21 cellular contexts compared by ENCODE assay signal in the genomic region with DNA sequence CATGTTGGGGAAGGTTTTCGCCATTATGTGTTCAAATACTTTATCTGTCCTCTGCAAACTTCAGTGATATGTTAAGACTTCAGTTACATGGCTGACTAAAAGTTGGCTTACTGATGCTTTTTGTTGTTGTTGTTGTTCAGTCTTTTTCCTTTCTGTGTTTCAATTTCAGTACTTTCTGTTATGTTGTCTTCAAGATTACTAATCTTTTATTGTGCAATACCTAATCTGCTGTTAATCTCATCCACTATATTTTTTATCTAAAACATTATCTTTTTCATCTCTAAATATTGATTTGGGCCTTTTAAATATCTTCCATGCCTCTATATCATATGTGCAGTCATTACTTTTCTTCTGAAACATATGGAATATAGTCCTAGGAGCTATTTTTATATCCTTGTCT. TPM values are rescaled to one million over a fixed set of nuclear protein-coding genes. Genes with fewer than 3 reads are reported as not detected.
DNase-seq lines count a peak whose midpoint lies in the region; ATAC-seq, FAIRE-seq and TF ChIP-seq lines count a peak whose summit lies in the region.
"Had no signal": no experiment of that assay in that cellular context is flagged by ENCODE, and none has a peak within 500 bp of the region (broad histone marks: within the 10 kb centered on the region; RNA-seq: fewer than 3 reads in every experiment).

No MANE protein-coding gene starts in this region.

- no peaks in the 10 kb centered on the region for H3K9me1 ChIP-seq in K562 (ENCODE audit: control insufficient read depth, insufficient read depth, low read length)

- no peak for TF ChIP-seq RAD21 in HepG2 (CRISPR knock-in tag; IDR thresholded peaks at IDR 0.05)
- TF ChIP-seq RAD21 in K562 (CRISPR knock-in tag; conservative IDR thresholded peaks at IDR 0.05 in 1 of 2, IDR thresholded peaks at IDR 0.05 in 1 of 2) = no peak

- CTCF ChIA-PET in HepG2 (lab: Yijun Ruan, JAX; ENCODE audit: low intra/inter-chr PET ratio, low total read pairs) (no interaction called here), K562 (lab: Yijun Ruan, JAX; ENCODE audit: low intra/inter-chr PET ratio) (no interaction called here)

- H2AFZ ChIP-seq in HepG2 (ENCODE audit: low read length) = no peak overlapping the region
- no peak overlapping the region for H2AFZ ChIP-seq in K562 (ENCODE audit: low read depth, low read length)
- H2AFZ ChIP-seq: GM23248 had no signal

- ATAC-seq in HepG2 = no peak
- ATAC-seq in right lobe of liver = no peak
- no peak for ATAC-seq in K562
- ATAC-seq: HCT116 had no signal

- H3K4me3 Mint-ChIP-seq in neural crest cell = no peak overlapping the region
- H3K4me3 Mint-ChIP-seq: B cell; CD14-positive monocyte; CD4-positive, alpha-beta T cell; CD8-positive, alpha-beta memory T cell; H9 had no signal

- POLR2A ChIA-PET in HepG2 (lab: Yijun Ruan, JAX) = no interaction called here
- POLR2A ChIA-PET in K562 (lab: Yijun Ruan, JAX) = no interaction called here

- peaks cover 12% of the 10 kb centered on the region for H3K4me1 Mint-ChIP-seq in neural crest cell

- BruUV-seq in HepG2 (replicated peaks; lab: Mats Ljungman, UMichigan) = no TSS peak
- BruUV-seq in K562 (replicated peaks; lab: Mats Ljungman, UMichigan) = no TSS peak

- H3K4me2 ChIP-seq in HepG2 (ENCODE audit: low read depth, low read length) (no peak overlapping the region), K562 (ENCODE audit: insufficient read depth, low read length) (no peak overlapping the region)
- H3K4me2 ChIP-seq: BLaER1 had no signal

- FAIRE-seq in HepG2 (lab: Jason Lieb, UNC) = no peak
- FAIRE-seq in K562 (lab: Jason Lieb, UNC) = peak; percentile 6
- FAIRE-seq: GM12891, GM18507 had no signal

- peaks cover 11% of the 10 kb centered on the region for H3K9me3 Mint-ChIP-seq in neural crest cell

- no peak overlapping the region for H3K4me3 ChIP-seq in HepG2 (replicated peaks in 1 of 3; ENCODE audit: insufficient read depth in 1 of 3, low read depth in 2 of 3, low read length in 3 of 3)
- no peak overlapping the region for H3K4me3 ChIP-seq in right lobe of liver
- no peak overlapping the region for H3K4me3 ChIP-seq in K562
- H3K4me3 ChIP-seq: BLaER1, GM23248 had no signal

- H3K79me2 ChIP-seq in HepG2 (ENCODE audit: insufficient read depth, low read length) (peaks cover 55% of the 10 kb centered on the region), K562 (ENCODE audit: control insufficient read depth, insufficient read depth, low read length) (no peaks in the 10 kb centered on the region)

- H4K20me1 ChIP-seq in HepG2 (ENCODE audit: insufficient read depth, low read length) (no peaks in the 10 kb centered on the region), K562 (replicated peaks; ENCODE audit: control insufficient read depth, insufficient read depth, low read length) (no peaks in the 10 kb centered on the region)
- H4K20me1 ChIP-seq: BLaER1 had no signal

- H3K9me3 ChIP-seq in HepG2 (ENCODE audit: low read length) (no peaks in the 10 kb centered on the region), right lobe of liver (no peaks in the 10 kb centered on the region), K562 (replicated peaks; ENCODE audit: control insufficient read depth, insufficient read depth, low read depth, low read length) (no peaks in the 10 kb centered on the region)

- in situ Hi-C loops in HepG2 (cut with HindIII; ENCODE audit: extremely low pct_ligation_motif_present, low pct_unique_long_range_greater_than_20kb) = no loop called here
- in situ Hi-C loops in K562 (cut with MboI) = no loop called here

- no peak overlapping the region for H3K9ac ChIP-seq in HepG2 (ENCODE audit: insufficient read depth, low read depth, low read length)
- H3K9ac ChIP-seq in K562 (ENCODE audit: insufficient read depth in 1 of 2, low read depth in 2 of 2, low read length in 2 of 2) = no peak overlapping the region
- H3K9ac ChIP-seq: BLaER1, GM23248 had no signal

- H3K36me3 ChIP-seq in HepG2 (replicated peaks in 1 of 2; ENCODE audit: control insufficient read depth in 1 of 2, insufficient read depth in 2 of 2, low read length in 2 of 2) = 0 out of 5 replicates have a peak, but pooled peaks cover 1 to 5% of the 10 kb centered on the region in 2 experiments
- H3K36me3 ChIP-seq in right lobe of liver = no peaks in the 10 kb centered on the region
- H3K36me3 ChIP-seq in K562 (ENCODE audit: control insufficient read depth, insufficient read depth, low read length) = no peaks in the 10 kb centered on the region

- H3K4me1 ChIP-seq in HepG2 (ENCODE audit: insufficient read depth, low read length) (peaks cover 28% of the 10 kb centered on the region), right lobe of liver (no peaks in the 10 kb centered on the region), K562 (replicated peaks in 1 of 2; ENCODE audit: control insufficient read depth in 2 of 2, insufficient read depth in 2 of 2, low read length in 2 of 2) (no peaks in the 10 kb centered on the region)

- H3K27me3 ChIP-seq in HepG2 (ENCODE audit: control insufficient read depth in 1 of 2, insufficient read depth in 2 of 2, low read length in 2 of 2) (no peaks in the 10 kb centered on the region), right lobe of liver (no peaks in the 10 kb centered on the region), K562 (ENCODE audit: control insufficient read depth in 2 of 2, insufficient read depth in 2 of 2, low read length in 2 of 2) (no peaks in the 10 kb centered on the region)
- H3K27me3 ChIP-seq: BLaER1 had no signal

- TF ChIP-seq POLR2A in HepG2 (IDR thresholded peaks at IDR 0.05; ENCODE audit: insufficient read depth in 1 of 2, low read depth in 2 of 2, low read length in 2 of 2) (no peak), right lobe of liver (IDR thresholded peaks at IDR 0.05) (no peak), K562 (conservative IDR thresholded peaks at IDR 0.05) (no peak)

- peak overlapping the region; percentile 32 for H3K27ac Mint-ChIP-seq in neural crest cell (ENCODE audit: unreplicated experiment)
- H3K27ac Mint-ChIP-seq: B cell; CD14-positive monocyte; CD4-positive, alpha-beta T cell; CD8-positive, alpha-beta memory T cell; H9 had no signal

- intact Hi-C loops in HepG2 (cut with micrococcal nuclease; ENCODE audit: unreplicated experiment) (no loop called here), right lobe of liver (cut with DNase I) (no loop called here), K562 (cut with micrococcal nuclease) (no loop called here)

- H3K36me3 Mint-ChIP-seq in neural crest cell (ENCODE audit: low read depth) = peaks cover 39% of the 10 kb centered on the region

- H3K27me3 Mint-ChIP-seq in neural crest cell (ENCODE audit: low read depth) = no peaks in the 10 kb centered on the region
- H3K27me3 Mint-ChIP-seq: B cell; CD4-positive, alpha-beta T cell; CD8-positive, alpha-beta memory T cell had no signal

- no peak for DNase-seq in HepG2 (ENCODE audit: low spot score)
- DNase-seq in right lobe of liver = no peak
- no peak for DNase-seq in K562 (ENCODE audit: extremely low read depth in 1 of 4, low spot score in 3 of 4)
- no peak for DNase-seq in neural crest cell (ENCODE audit: low read depth, low spot score)
- no peak for DNase-seq in inferior parietal cortex (ENCODE audit: extremely low spot score)
- no peak for DNase-seq in NCI-H2227 treated with DMSO at 0.1 percent for 48 hours (lab: John Stamatoyannopoulos, UW)
- DNase-seq in AG08396 (ENCODE audit: low spot score) = no peak
- DNase-seq: 8988T; CD4-positive, alpha-beta T cell; CD8-positive, alpha-beta memory T cell; DMS53; DMS79 treated with DMSO at 0.1 percent for 48 hours; GF-D8; GM23248; H9 had no signal

- 97% methylated on average over 1 of the region's 1 CpG for WGBS in HepG2 (ENCODE audit: low lambda C conversion rate)
- WGBS in right lobe of liver (ENCODE audit: insufficient coverage, low coverage, low lambda C conversion rate, missing lambda C conversion rate) = 76% methylated on average over 1 of the region's 1 CpG
- WGBS in K562 (ENCODE audit: insufficient coverage, low coverage, missing lambda C conversion rate) = 63% methylated on average over 1 of the region's 1 CpG

- TF ChIP-seq EP300 in HepG2 (IDR thresholded peaks at IDR 0.05; ENCODE audit: low read depth in 2 of 2, low read length in 2 of 2) (no peak), HepG2 (CRISPR knock-in tag; IDR thresholded peaks at IDR 0.05; ENCODE audit: borderline replicate concordance) (no peak), K562 (IDR thresholded peaks at IDR 0.05; ENCODE audit: low read length) (no peak)

- TF ChIP-seq CTCF in HepG2 (CRISPR knock-in tag; IDR thresholded peaks at IDR 0.05) (no peak), right lobe of liver (IDR thresholded peaks at IDR 0.05) (no peak), K562 (IDR thresholded peaks at IDR 0.05 in 2 of 3, conservative IDR thresholded peaks at IDR 0.05 in 1 of 3; ENCODE audit: insufficient read depth in 2 of 3, low read depth in 1 of 3, low read length in 3 of 3) (no peak), neural crest cell (conservative IDR thresholded peaks at IDR 0.05) (no peak)

- H3K27ac ChIP-seq in HepG2 (ENCODE audit: extremely low read length, insufficient read depth, low read length) (no peak overlapping the region), right lobe of liver (no peak overlapping the region), K562 (ENCODE audit: extremely low read depth, low read depth, low read length) (no peak overlapping the region)
- H3K27ac ChIP-seq: BLaER1, GM23248 had no signal

RNA-seq across cellular contexts. Expression of gene CGRRF1, which starts 7.0 kb away (rescaled TPM):
- total RNA-seq in HepG2 (2016; rRNA removed; fragmentation: Illumina TruSeq; extraction: Trizol) (13.3 and 18.2 TPM in 2 replicates), right lobe of liver (1 to 10 TPM; 5.4 to 8.2 (median 6.7) TPM), K562 (2014; rRNA removed) (1.9 and 3.0 TPM in 2 replicates), K562 (2014; rRNA removed; fragmentation: Illumina TruSeq; extraction: Trizol) (4.7 and 4.8 TPM in 2 replicates), K562 (2015; rRNA removed; fragmentation: Illumina TruSeq; extraction: Trizol) (3.3 and 3.7 TPM in 2 replicates), K562 (2021) (4.6 and 7.6 TPM in 2 replicates), neural crest cell (17.0 and 23.8 TPM in 2 replicates)
- 11.9 and 12.4 TPM in 2 replicates for total RNA-seq in HepG2 (2016; cell fraction: cytosol; rRNA removed; fragmentation: Illumina TruSeq; extraction: Trizol; ENCODE audit: low read depth)
- total RNA-seq in HepG2 (2016; cell fraction: insoluble cytoplasmic fraction; rRNA removed; fragmentation: Illumina TruSeq; extraction: Trizol) = 10.9 and 19.9 TPM in 2 replicates
- total RNA-seq in HepG2 (2016; cell fraction: membrane; rRNA removed; fragmentation: Illumina TruSeq; extraction: Trizol) = 18.6 and 21.2 TPM in 2 replicates
- 22.0 and 22.6 TPM in 2 replicates for total RNA-seq in HepG2 (2016; cell fraction: nucleus; rRNA removed; fragmentation: Illumina TruSeq; extraction: Trizol)
- polyA plus RNA-seq in HepG2 (2011; rRNA removed) (11.3 and 16.8 TPM in 2 replicates), K562 (2011; rRNA removed) (4.3 and 7.1 TPM in 2 replicates), K562 (2014; fragmentation: Illumina TruSeq; extraction: Trizol) (2.4 and 3.5 TPM in 2 replicates), K562 (2014; fragmentation: Nextera tagmentation; extraction: Ambion mirVana) (10 to 100 TPM; 13.5 to 15.8 TPM), K562 (2014; rRNA removed) (2.3 and 2.8 TPM in 2 replicates)
- 3.9 and 6.0 TPM in 2 replicates for polyA plus RNA-seq in HepG2 (2011; cell fraction: cytosol; rRNA removed)
- polyA plus RNA-seq in HepG2 (2011; cell fraction: nucleus; rRNA removed) = 6.8 and 7.7 TPM in 2 replicates
- 16.4 and 16.6 TPM in 2 replicates for polyA plus RNA-seq in HepG2 (2012)
- 13.1 and 14.1 TPM in 2 replicates for polyA plus RNA-seq in HepG2 (2016; cell fraction: cytosol; fragmentation: Illumina TruSeq; extraction: Trizol; ENCODE audit: low read depth)
- 11.8 and 12.8 TPM in 2 replicates for polyA plus RNA-seq in HepG2 (2016; cell fraction: insoluble cytoplasmic fraction; fragmentation: Illumina TruSeq; extraction: Trizol; ENCODE audit: low read depth)
- 15.1 and 15.3 TPM in 2 replicates for polyA plus RNA-seq in HepG2 (2016; cell fraction: membrane; fragmentation: Illumina TruSeq; extraction: Trizol; ENCODE audit: low read depth)
- 25.5 and 30.7 TPM in 2 replicates for polyA plus RNA-seq in HepG2 (2016; cell fraction: nucleus; fragmentation: Illumina TruSeq; extraction: Trizol; ENCODE audit: insufficient read depth, low read depth)
- polyA minus RNA-seq in HepG2 (2011; rRNA and poly(A)+ RNA removed; ENCODE audit: low replicate concordance) = 5.3 and 5.7 TPM in 2 replicates
- polyA minus RNA-seq in HepG2 (2011; cell fraction: cytosol; rRNA and poly(A)+ RNA removed) = 5.4 and 7.5 TPM in 2 replicates
- 14.0 and 21.4 TPM in 2 replicates for polyA minus RNA-seq in HepG2 (2011; cell fraction: nucleus; rRNA and poly(A)+ RNA removed)
- 3.1 and 7.7 TPM in 2 replicates for total RNA-seq in K562 (2011; cell fraction: chromatin; rRNA removed; ENCODE audit: low replicate concordance)
- total RNA-seq in K562 (2011; cell fraction: nucleolus; rRNA removed) = 2.0 and 3.3 TPM in 2 replicates
- total RNA-seq in K562 (2011; cell fraction: nucleoplasm; rRNA removed) = 4.2 and 7.3 TPM in 2 replicates
- 0.64 and 1.1 TPM in 2 replicates for polyA plus RNA-seq in K562 (2011; cell fraction: cytosol; rRNA removed)
- 1.6 and 2.0 TPM in 2 replicates for polyA plus RNA-seq in K562 (2011; cell fraction: nucleus; rRNA removed)
- 6.2 and 6.8 TPM in 2 replicates for polyA plus RNA-seq in K562 (2012)
- polyA minus RNA-seq in K562 (2011; rRNA and poly(A)+ RNA removed) = 2.2 and 5.4 TPM in 2 replicates
- 1.2 TPM in 1 of 2 replicates, not detected in the other for polyA minus RNA-seq in K562 (2011; cell fraction: cytosol; rRNA and poly(A)+ RNA removed)
- polyA minus RNA-seq in K562 (2011; cell fraction: nucleus; rRNA and poly(A)+ RNA removed) = 1.3 and 1.6 TPM in 2 replicates

RNA-seq across cellular contexts. Expression of gene GMFB, which starts 27.9 kb away (rescaled TPM):
- 68.2 and 103 TPM in 2 replicates for total RNA-seq in HepG2 (2016; rRNA removed; fragmentation: Illumina TruSeq; extraction: Trizol)
- 10.0 and 15.2 TPM in 2 replicates for total RNA-seq in HepG2 (2016; cell fraction: cytosol; rRNA removed; fragmentation: Illumina TruSeq; extraction: Trizol; ENCODE audit: low read depth)
- total RNA-seq in HepG2 (2016; cell fraction: insoluble cytoplasmic fraction; rRNA removed; fragmentation: Illumina TruSeq; extraction: Trizol) = 70.0 and 128 TPM in 2 replicates
- total RNA-seq in HepG2 (2016; cell fraction: membrane; rRNA removed; fragmentation: Illumina TruSeq; extraction: Trizol) = 24.3 and 26.6 TPM in 2 replicates
- 60.5 and 62.1 TPM in 2 replicates for total RNA-seq in HepG2 (2016; cell fraction: nucleus; rRNA removed; fragmentation: Illumina TruSeq; extraction: Trizol)
- 12.9 and 17.3 TPM in 2 replicates for polyA plus RNA-seq in HepG2 (2011; rRNA removed)
- polyA plus RNA-seq in HepG2 (2011; cell fraction: cytosol; rRNA removed) = 4.5 and 9.6 TPM in 2 replicates
- polyA plus RNA-seq in HepG2 (2011; cell fraction: nucleus; rRNA removed) = 8.7 and 12.8 TPM in 2 replicates
- polyA plus RNA-seq in HepG2 (2012) = 18.0 and 30.6 TPM in 2 replicates
- polyA plus RNA-seq in HepG2 (2016; cell fraction: cytosol; fragmentation: Illumina TruSeq; extraction: Trizol; ENCODE audit: low read depth) = 3.3 and 4.3 TPM in 2 replicates
- 66.5 and 76.4 TPM in 2 replicates for polyA plus RNA-seq in HepG2 (2016; cell fraction: insoluble cytoplasmic fraction; fragmentation: Illumina TruSeq; extraction: Trizol; ENCODE audit: low read depth)
- polyA plus RNA-seq in HepG2 (2016; cell fraction: membrane; fragmentation: Illumina TruSeq; extraction: Trizol; ENCODE audit: low read depth) = 14.4 and 17.7 TPM in 2 replicates
- polyA plus RNA-seq in HepG2 (2016; cell fraction: nucleus; fragmentation: Illumina TruSeq; extraction: Trizol; ENCODE audit: insufficient read depth, low read depth) = 48.5 and 55.3 TPM in 2 replicates
- polyA minus RNA-seq in HepG2 (2011; rRNA and poly(A)+ RNA removed; ENCODE audit: low replicate concordance) = 7.9 and 9.8 TPM in 2 replicates
- 9.7 and 12.5 TPM in 2 replicates for polyA minus RNA-seq in HepG2 (2011; cell fraction: cytosol; rRNA and poly(A)+ RNA removed)
- polyA minus RNA-seq in HepG2 (2011; cell fraction: nucleus; rRNA and poly(A)+ RNA removed) = 54.5 and 62.3 TPM in 2 replicates
- 10 to 100 TPM; 13.8 to 36.3 (median 22.5) TPM for total RNA-seq in right lobe of liver
- 4.6 and 11.4 TPM in 2 replicates for total RNA-seq in K562 (2011; cell fraction: chromatin; rRNA removed; ENCODE audit: low replicate concordance)
- total RNA-seq in K562 (2011; cell fraction: nucleolus; rRNA removed) = 5.7 TPM in 2 replicates
- 10.6 and 17.6 TPM in 2 replicates for total RNA-seq in K562 (2011; cell fraction: nucleoplasm; rRNA removed)
- total RNA-seq in K562 (2014; rRNA removed) = 13.1 and 15.1 TPM in 2 replicates
- 31.6 and 34.7 TPM in 2 replicates for total RNA-seq in K562 (2014; rRNA removed; fragmentation: Illumina TruSeq; extraction: Trizol)
- 27.7 and 31.7 TPM in 2 replicates for total RNA-seq in K562 (2015; rRNA removed; fragmentation: Illumina TruSeq; extraction: Trizol)
- total RNA-seq in K562 (2021) = 22.1 and 22.7 TPM in 2 replicates
- polyA plus RNA-seq in K562 (2011; rRNA removed) = 9.9 and 15.1 TPM in 2 replicates
- 1.0 and 4.3 TPM in 2 replicates for polyA plus RNA-seq in K562 (2011; cell fraction: cytosol; rRNA removed)
- 4.2 and 8.2 TPM in 2 replicates for polyA plus RNA-seq in K562 (2011; cell fraction: nucleus; rRNA removed)
- polyA plus RNA-seq in K562 (2012) = 14.3 and 14.9 TPM in 2 replicates
- 20.4 and 21.2 TPM in 2 replicates for polyA plus RNA-seq in K562 (2014; fragmentation: Illumina TruSeq; extraction: Trizol)
- 10 to 100 TPM; 20.1 to 20.5 TPM for polyA plus RNA-seq in K562 (2014; fragmentation: Nextera tagmentation; extraction: Ambion mirVana)
- polyA plus RNA-seq in K562 (2014; rRNA removed) = 13.2 and 14.0 TPM in 2 replicates
- polyA minus RNA-seq in K562 (2011; rRNA and poly(A)+ RNA removed) = 13.9 and 16.4 TPM in 2 replicates
- 2.9 and 4.7 TPM in 2 replicates for polyA minus RNA-seq in K562 (2011; cell fraction: cytosol; rRNA and poly(A)+ RNA removed)
- polyA minus RNA-seq in K562 (2011; cell fraction: nucleus; rRNA and poly(A)+ RNA removed) = 8.8 and 13.8 TPM in 2 replicates
- 64.8 and 68.5 TPM in 2 replicates for total RNA-seq in neural crest cell

RNA-seq across cellular contexts. Expression of gene SAMD4A, which starts 50.2 kb away (rescaled TPM):
- total RNA-seq in HepG2 (2016; rRNA removed; fragmentation: Illumina TruSeq; extraction: Trizol) = 6.9 and 13.0 TPM in 2 replicates
- total RNA-seq in HepG2 (2016; cell fraction: cytosol; rRNA removed; fragmentation: Illumina TruSeq; extraction: Trizol; ENCODE audit: low read depth) = 38.3 and 41.9 TPM in 2 replicates
- 6.5 and 11.9 TPM in 2 replicates for total RNA-seq in HepG2 (2016; cell fraction: insoluble cytoplasmic fraction; rRNA removed; fragmentation: Illumina TruSeq; extraction: Trizol)
- total RNA-seq in HepG2 (2016; cell fraction: membrane; rRNA removed; fragmentation: Illumina TruSeq; extraction: Trizol) = 12.3 and 13.3 TPM in 2 replicates
- total RNA-seq in HepG2 (2016; cell fraction: nucleus; rRNA removed; fragmentation: Illumina TruSeq; extraction: Trizol) = 24.4 and 25.8 TPM in 2 replicates
- 11.7 and 11.8 TPM in 2 replicates for polyA plus RNA-seq in HepG2 (2011; rRNA removed)
- polyA plus RNA-seq in HepG2 (2011; cell fraction: cytosol; rRNA removed) = 4.9 and 6.1 TPM in 2 replicates
- 89.4 and 113 TPM in 2 replicates for polyA plus RNA-seq in HepG2 (2011; cell fraction: nucleus; rRNA removed)
- 22.3 and 23.9 TPM in 2 replicates for polyA plus RNA-seq in HepG2 (2012)
- polyA plus RNA-seq in HepG2 (2016; cell fraction: cytosol; fragmentation: Illumina TruSeq; extraction: Trizol; ENCODE audit: low read depth) = 1.5 and 1.9 TPM in 2 replicates
- polyA plus RNA-seq in HepG2 (2016; cell fraction: insoluble cytoplasmic fraction; fragmentation: Illumina TruSeq; extraction: Trizol; ENCODE audit: low read depth) = 5.1 and 6.3 TPM in 2 replicates
- 3.2 and 3.3 TPM in 2 replicates for polyA plus RNA-seq in HepG2 (2016; cell fraction: membrane; fragmentation: Illumina TruSeq; extraction: Trizol; ENCODE audit: low read depth)
- 31.5 and 34.6 TPM in 2 replicates for polyA plus RNA-seq in HepG2 (2016; cell fraction: nucleus; fragmentation: Illumina TruSeq; extraction: Trizol; ENCODE audit: insufficient read depth, low read depth)
- polyA minus RNA-seq in HepG2 (2011; rRNA and poly(A)+ RNA removed; ENCODE audit: low replicate concordance) = 3.0 and 40.6 TPM in 2 replicates
- polyA minus RNA-seq in HepG2 (2011; cell fraction: cytosol; rRNA and poly(A)+ RNA removed) = 26.1 and 26.2 TPM in 2 replicates
- polyA minus RNA-seq in HepG2 (2011; cell fraction: nucleus; rRNA and poly(A)+ RNA removed) = 112 and 120 TPM in 2 replicates
- 10 to 100 TPM; 16.7 to 31.9 (median 21.1) TPM for total RNA-seq in right lobe of liver
- 45.6 and 45.9 TPM in 2 replicates for total RNA-seq in K562 (2011; cell fraction: chromatin; rRNA removed; ENCODE audit: low replicate concordance)
- 19.3 and 20.0 TPM in 2 replicates for total RNA-seq in K562 (2011; cell fraction: nucleolus; rRNA removed)
- total RNA-seq in K562 (2011; cell fraction: nucleoplasm; rRNA removed) = 26.3 and 45.6 TPM in 2 replicates
- total RNA-seq in K562 (2014; rRNA removed) = 3.2 and 3.8 TPM in 2 replicates
- 4.1 and 4.6 TPM in 2 replicates for total RNA-seq in K562 (2014; rRNA removed; fragmentation: Illumina TruSeq; extraction: Trizol)
- total RNA-seq in K562 (2015; rRNA removed; fragmentation: Illumina TruSeq; extraction: Trizol) = 3.3 and 4.0 TPM in 2 replicates
- 6.8 TPM in 2 replicates for total RNA-seq in K562 (2021)
- polyA plus RNA-seq in K562 (2011; rRNA removed) = 3.4 and 3.9 TPM in 2 replicates
- 3.2 and 3.5 TPM in 2 replicates for polyA plus RNA-seq in K562 (2011; cell fraction: cytosol; rRNA removed)
- polyA plus RNA-seq in K562 (2011; cell fraction: nucleus; rRNA removed) = 15.6 and 27.5 TPM in 2 replicates
- 6.0 and 6.1 TPM in 2 replicates for polyA plus RNA-seq in K562 (2012)
- polyA plus RNA-seq in K562 (2014; fragmentation: Illumina TruSeq; extraction: Trizol) = 4.1 and 4.6 TPM in 2 replicates
- 1 to 10 TPM in 1 of 2 experiments, under 1 TPM in 1; 0.66 to 1.9 TPM for polyA plus RNA-seq in K562 (2014; fragmentation: Nextera tagmentation; extraction: Ambion mirVana)
- 3.0 and 3.5 TPM in 2 replicates for polyA plus RNA-seq in K562 (2014; rRNA removed)
- polyA minus RNA-seq in K562 (2011; rRNA and poly(A)+ RNA removed) = 14.9 and 15.7 TPM in 2 replicates
- polyA minus RNA-seq in K562 (2011; cell fraction: cytosol; rRNA and poly(A)+ RNA removed) = 6.8 and 10.1 TPM in 2 replicates
- 20.5 and 27.5 TPM in 2 replicates for polyA minus RNA-seq in K562 (2011; cell fraction: nucleus; rRNA and poly(A)+ RNA removed)
- 3.0 and 4.7 TPM in 2 replicates for total RNA-seq in neural crest cell
- polyA plus RNA-seq: CD8-positive, alpha-beta memory T cell had no signal

Comparison
In these comparisons a context has a peak if more than half of its experiments do, and no peak if none do; other contexts are left out.
1. Of the 241 proteins assayed by ChIP-seq in both HepG2 and K562: peak only in HepG2: none; only in K562: CEBPG; in both: CEBPB; in neither: 239.